Comparison of ENCODE assay signal across 1 cellular context in genomic region chr6:27388293-27389197, GRCh38.
TF ChIP-seq lines count a peak whose summit lies in the region.

TSS of gene ZNF391 (plus strand) at chr6:27388759. CDS start at chr6:27400371, 11,612 bp downstream.

TF ChIP-seq in HEK293, 187 proteins besides CTCF, POLR2A, EP300 and RAD21 (continued from another document):
- peak; percentile 47; the same call in 1 of the 2 replicates for TF ChIP-seq ZSCAN18 (tag by site-specific recombination; IDR thresholded peaks at IDR 0.05)
- TF ChIP-seq BCL11A (tag by site-specific recombination; IDR thresholded peaks at IDR 0.05; ENCODE audit: low read depth), result no peak
- TF ChIP-seq KLF10 (tag by site-specific recombination; IDR thresholded peaks at IDR 0.05), result peak; percentile 68
- TF ChIP-seq ZNF791 (tag by site-specific recombination; IDR thresholded peaks at IDR 0.05), result no peak
- TF ChIP-seq ZSCAN23 (tag by site-specific recombination; IDR thresholded peaks at IDR 0.05), result peak; percentile 88
- no peak for TF ChIP-seq PRDM1 (tag by site-specific recombination; IDR thresholded peaks at IDR 0.05)
- TF ChIP-seq ZNF580 (tag by site-specific recombination; IDR thresholded peaks at IDR 0.05), result peak; percentile 85
- TF ChIP-seq MEIS1 (CRISPR knock-in tag; IDR thresholded peaks at IDR 0.05; ENCODE audit: borderline replicate concordance), result no peak
- peak; percentile 97 for TF ChIP-seq PRDM10 (tag by site-specific recombination; IDR thresholded peaks at IDR 0.05)
- TF ChIP-seq TRIM28 (IDR thresholded peaks at IDR 0.05; ENCODE audit: borderline replicate concordance, low read length), result peak; percentile 11; the same call in 1 of the 2 replicates
- no peak for TF ChIP-seq IKZF3 (tag by site-specific recombination; IDR thresholded peaks at IDR 0.05)
- TF ChIP-seq ZNF341 (tag by site-specific recombination; IDR thresholded peaks at IDR 0.05; ENCODE audit: low read depth), result peak; percentile 79
- TF ChIP-seq ZNF266 (tag by site-specific recombination; IDR thresholded peaks at IDR 0.05; ENCODE audit: low read depth), result no peak
- peak; percentile 30; the same call in 1 of the 2 replicates for TF ChIP-seq ZFHX2 (tag by site-specific recombination; conservative IDR thresholded peaks at IDR 0.05)
- TF ChIP-seq ZNF214 (tag by site-specific recombination; IDR thresholded peaks at IDR 0.05; ENCODE audit: borderline replicate concordance), result no peak
- TF ChIP-seq ZEB2 (tag by site-specific recombination; IDR thresholded peaks at IDR 0.05), result peak; percentile 72
- TF ChIP-seq ZBTB6 (tag by site-specific recombination; IDR thresholded peaks at IDR 0.05), result peak; percentile 67
- TF ChIP-seq ZNF513 (tag by site-specific recombination; IDR thresholded peaks at IDR 0.05), result no peak
- no peak for TF ChIP-seq ZNF521 (tag by site-specific recombination; IDR thresholded peaks at IDR 0.05)
- TF ChIP-seq GFI1B (tag by site-specific recombination; IDR thresholded peaks at IDR 0.05), result 0 out of 2 replicates have a peak, but pooled peaks have one; percentile 31
- TF ChIP-seq ZNF335 (tag by site-specific recombination; conservative IDR thresholded peaks at IDR 0.05), result peak; percentile 74
- peak; percentile 92 for TF ChIP-seq ZNF2 (tag by site-specific recombination; IDR thresholded peaks at IDR 0.05)
- TF ChIP-seq ZNF16 (tag by site-specific recombination; IDR thresholded peaks at IDR 0.05; ENCODE audit: low read depth), result no peak
- peak; percentile 63 for TF ChIP-seq SP2 (tag by site-specific recombination; IDR thresholded peaks at IDR 0.05)
- TF ChIP-seq MYNN (tag by site-specific recombination; IDR thresholded peaks at IDR 0.05; ENCODE audit: borderline replicate concordance), result peak; percentile 21; the same call in 1 of the 2 replicates
- TF ChIP-seq ZNF610 (tag by site-specific recombination; IDR thresholded peaks at IDR 0.05; ENCODE audit: borderline replicate concordance), result peak; percentile 86
- peak; percentile 72 for TF ChIP-seq PATZ1 (tag by site-specific recombination; IDR thresholded peaks at IDR 0.05)
- TF ChIP-seq ZBTB44 (tag by site-specific recombination; IDR thresholded peaks at IDR 0.05), result 0 out of 2 replicates have a peak, but pooled peaks have one; percentile 39
- peak; percentile 99 for TF ChIP-seq ZNF501 (tag by site-specific recombination; IDR thresholded peaks at IDR 0.05)
- peak; percentile 99 for TF ChIP-seq ZFP37 (tag by site-specific recombination; IDR thresholded peaks at IDR 0.05)
- TF ChIP-seq ZNF623 (tag by site-specific recombination; IDR thresholded peaks at IDR 0.05), result no peak
- TF ChIP-seq ZSCAN16 (tag by site-specific recombination; IDR thresholded peaks at IDR 0.05), result 0 out of 2 replicates have a peak, but pooled peaks have one; percentile 59
- TF ChIP-seq PRDM2 (tag by site-specific recombination; IDR thresholded peaks at IDR 0.05; ENCODE audit: borderline replicate concordance), result no peak
- 0 out of 2 replicates have a peak, but pooled peaks have one; percentile 25 for TF ChIP-seq ZNF404 (tag by site-specific recombination; IDR thresholded peaks at IDR 0.05)
- peak; percentile 95 for TF ChIP-seq ZNF391 (tag by site-specific recombination; IDR thresholded peaks at IDR 0.05; ENCODE audit: borderline replicate concordance, low read depth)
- peak; percentile 69 for TF ChIP-seq SP3 (tag by site-specific recombination; IDR thresholded peaks at IDR 0.05)
- TF ChIP-seq ZNF776 (tag by site-specific recombination; IDR thresholded peaks at IDR 0.05; ENCODE audit: borderline replicate concordance), result no peak
- TF ChIP-seq ZFP3 (tag by site-specific recombination; IDR thresholded peaks at IDR 0.05; ENCODE audit: low read depth), result no peak
- TF ChIP-seq ZNF155 (tag by site-specific recombination; IDR thresholded peaks at IDR 0.05), result no peak
- no peak for TF ChIP-seq GLI2 (tag by site-specific recombination; IDR thresholded peaks at IDR 0.05; ENCODE audit: borderline replicate concordance, low read depth)
- 0 out of 2 replicates have a peak, but pooled peaks have one; percentile 58 for TF ChIP-seq ZNF10 (tag by site-specific recombination; IDR thresholded peaks at IDR 0.05)
